9 cellular contexts compared by ENCODE assay signal in genomic region chr15:60795889-60796288, GRCh38.
DNase-seq lines count a peak whose midpoint lies in the region; ATAC-seq and TF ChIP-seq lines count a peak whose summit lies in the region.
"Had no signal": no experiment of that assay in that cellular context is flagged by ENCODE, and none has a peak within 500 bp of the region (broad histone marks: within the 10 kb centered on the region; RNA-seq: fewer than 3 reads in every experiment).

No MANE protein-coding gene starts in this region.

- intact Hi-C loops in right cardiac atrium (cut with DNase I), result no loop called here

- DNase-seq in germinal center (ENCODE audit: low spot score) (peak; percentile 43), right cardiac atrium (no peak), neural progenitor cell (ENCODE audit: low spot score) (no peak), RWPE1 (ENCODE audit: low spot score) (no peak)
- DNase-seq: activated CD4-positive, CD25-positive, alpha-beta regulatory T cell; NCI-H2171 treated with DMSO at 0.1 percent for 48 hours had no signal

- CTCF ChIA-PET in RWPE1 (lab: Yijun Ruan, JAX), result no interaction called here

- no peak for TF ChIP-seq CTCF in neural progenitor cell (IDR thresholded peaks at IDR 0.05)
- no peak for TF ChIP-seq CTCF in RWPE1 (conservative IDR thresholded peaks at IDR 0.05; ENCODE audit: low read depth)

- H3K4me1 Mint-ChIP-seq in neural progenitor cell, result peaks cover 30% of the 10 kb centered on the region

- no peak overlapping the region for H3K27ac ChIP-seq in right cardiac atrium (ENCODE audit: low read length)
- no peak overlapping the region for H3K27ac ChIP-seq in neural progenitor cell
- H3K27ac ChIP-seq in RWPE1, result no peak overlapping the region

- no peaks in the 10 kb centered on the region for H3K79me2 ChIP-seq in neural progenitor cell (ENCODE audit: low read depth)

- no peaks in the 10 kb centered on the region for H3F3A ChIP-seq in neural progenitor cell (ENCODE audit: low read depth)

- POLR2A ChIA-PET in RWPE1 (lab: Yijun Ruan, JAX; ENCODE audit: low non-redundant PET), result interaction anchor here (0.7 kb wide), 1 partner anchor 20 kb away, joined by 3 read pairs; no protein-coding TSS in a partner anchor

- H3K9me3 ChIP-seq in right cardiac atrium (ENCODE audit: control insufficient read depth, low read length), result no peaks in the 10 kb centered on the region
- H3K9me3 ChIP-seq in neural progenitor cell (ENCODE audit: low read depth), result no peaks in the 10 kb centered on the region

- H3K36me3 ChIP-seq in neural progenitor cell, result no peaks in the 10 kb centered on the region

- WGBS in right cardiac atrium, result 77% methylated on average over 4 of the region's 4 CpGs

- H3K9ac ChIP-seq in neural progenitor cell, result no peak overlapping the region

- H3K9me3 Mint-ChIP-seq in neural progenitor cell, result peaks cover 14% of the 10 kb centered on the region

- H3K36me3 Mint-ChIP-seq in neural progenitor cell, result peaks cover 2% of the 10 kb centered on the region

- H3K4me3 ChIP-seq in right cardiac atrium (ENCODE audit: low read length) (no peak overlapping the region), neural progenitor cell (no peak overlapping the region)

- H3K27me3 ChIP-seq in right cardiac atrium (ENCODE audit: control insufficient read depth, insufficient read depth), result no peaks in the 10 kb centered on the region
- no peaks in the 10 kb centered on the region for H3K27me3 ChIP-seq in neural progenitor cell

- ATAC-seq in GM18861 (IDR thresholded peaks at IDR 0.05; ENCODE audit: unreplicated experiment) (peak; percentile 88), GM21423 (IDR thresholded peaks at IDR 0.05; ENCODE audit: unreplicated experiment) (peak; percentile 95), HG03342 (IDR thresholded peaks at IDR 0.05; ENCODE audit: unreplicated experiment) (peak; percentile 86), right cardiac atrium (no peak)

- H4K20me1 ChIP-seq in neural progenitor cell (ENCODE audit: low read depth), result no peaks in the 10 kb centered on the region

- no peak overlapping the region for H2AFZ ChIP-seq in neural progenitor cell (replicated peaks)

- H3K4me3 Mint-ChIP-seq in neural progenitor cell, result no peak overlapping the region

- peaks cover 3% of the 10 kb centered on the region for H3K4me1 ChIP-seq in right cardiac atrium (ENCODE audit: control insufficient read depth, insufficient read depth, low read length)
- no peaks in the 10 kb centered on the region for H3K4me1 ChIP-seq in neural progenitor cell

- no peak overlapping the region for H3K27ac Mint-ChIP-seq in neural progenitor cell

- no peak overlapping the region for H3K4me2 ChIP-seq in neural progenitor cell

- H3K27me3 Mint-ChIP-seq in neural progenitor cell (ENCODE audit: insufficient read depth, low read depth), result peaks cover 2% of the 10 kb centered on the region

Comparison
In these comparisons a context has a peak if more than half of its experiments do, and no peak if none do; other contexts are left out.
1. ATAC-seq: peak in GM18861 (single experiment), GM21423 (single experiment) and HG03342 (single experiment); none in right cardiac atrium (0 of 2).